8 cellular contexts compared by ENCODE assay signal in the genomic region with DNA sequence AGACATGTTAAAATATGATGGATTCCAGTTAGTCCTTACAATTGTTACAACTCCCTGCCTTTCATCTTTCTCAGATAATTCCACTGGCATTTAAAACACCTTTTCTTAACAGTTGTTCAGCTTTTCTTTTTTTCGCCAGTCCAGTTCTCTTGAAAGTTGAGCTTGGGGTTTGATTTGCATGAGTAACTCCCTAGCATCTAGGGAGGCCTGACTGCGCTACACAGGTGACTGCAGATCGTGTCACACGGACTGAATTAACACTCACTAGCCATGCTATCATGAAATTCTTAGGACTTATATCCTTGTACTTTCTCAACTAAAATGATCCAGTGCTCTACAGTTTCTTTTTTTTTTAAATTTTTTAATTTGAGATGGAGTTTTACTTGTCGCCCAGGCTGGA.
"Had no signal": no experiment of that assay in that cellular context is flagged by ENCODE, and none has a peak within 500 bp of the region (broad histone marks: within the 10 kb centered on the region; RNA-seq: fewer than 3 reads in every experiment).

No MANE protein-coding gene starts in this region.

- ATAC-seq: HCT116, HepG2 had no signal

- H3K9me3 ChIP-seq: HAP-1 had no signal

- H3K27ac ChIP-seq: GM23248, HL-60 had no signal

- H3K36me3 Mint-ChIP-seq: IgD-negative memory B cell had no signal

- H3K4me3 ChIP-seq: GM23248, HAP-1 had no signal

- H3K36me3 ChIP-seq: HAP-1 had no signal

- H3K27me3 Mint-ChIP-seq: IgD-negative memory B cell had no signal

- H3K4me1 ChIP-seq: HAP-1 had no signal

- DNase-seq: GM23248, GOT3, KBM-7 had no signal
